ENCODE assay signal across 7 cellular contexts in the genomic region with DNA sequence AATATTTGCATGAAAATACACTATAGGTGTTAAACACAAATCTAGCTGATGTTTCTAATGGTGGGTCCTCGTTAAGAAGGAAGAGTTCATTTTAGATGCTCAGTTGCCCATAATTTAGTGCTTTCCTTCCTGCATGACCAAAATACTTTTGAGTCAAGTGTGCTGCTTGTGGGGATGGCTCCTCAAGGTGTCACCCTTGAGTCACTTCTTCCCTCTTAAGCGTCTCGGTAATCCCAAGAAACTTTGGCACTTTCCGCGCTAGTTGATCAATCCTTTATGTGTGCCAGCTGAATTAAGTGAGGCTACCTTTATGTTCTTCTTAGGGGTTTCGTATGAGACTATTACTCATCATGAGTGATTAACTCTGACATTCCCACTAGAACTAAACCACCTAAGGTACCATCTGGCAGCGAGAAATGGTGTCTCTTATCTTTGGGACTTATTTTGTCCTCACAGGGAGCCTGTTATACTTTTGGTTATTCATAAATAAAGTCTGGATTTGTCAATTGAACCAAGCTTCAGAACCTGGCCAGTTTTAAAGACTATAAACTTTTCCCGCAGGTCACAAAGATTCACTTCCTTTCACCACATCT.
DNase-seq lines count a peak whose midpoint lies in the region; ATAC-seq and TF ChIP-seq lines count a peak whose summit lies in the region.

No MANE protein-coding gene starts in this region.

- H3K9me3 ChIP-seq in mesenchymal stem cell (ENCODE audit: control insufficient read depth, low read length) (no peaks in the 10 kb centered on the region), upper lobe of right lung (no peaks in the 10 kb centered on the region)

- peak overlapping the region; percentile 51 for H3K9ac ChIP-seq in mesenchymal stem cell (ENCODE audit: low read length)

- H4K8ac ChIP-seq in mesenchymal stem cell (ENCODE audit: low read length), result no peak overlapping the region

- in situ Hi-C loops in SK-MEL-5 (cut with HindIII; ENCODE audit: low pct_unique_long_range_greater_than_20kb, low sequenced_read_pairs), result no loop called here

- H3K9me3 Mint-ChIP-seq in endothelial cell (ENCODE audit: unreplicated experiment), result no peaks in the 10 kb centered on the region

- intact Hi-C loops in upper lobe of right lung (cut with DNase I), result loop anchor here (10.0 kb wide), 1 partner anchor 120 kb away; no protein-coding TSS in a partner anchor

- no peak overlapping the region for H2BK15ac ChIP-seq in mesenchymal stem cell (ENCODE audit: low read depth, poor library complexity, severe bottlenecking)

- H3K27ac Mint-ChIP-seq in endothelial cell (ENCODE audit: unreplicated experiment), result no peak overlapping the region

- H3K4ac ChIP-seq in mesenchymal stem cell (ENCODE audit: low read depth in 1 of 2, low read length in 2 of 2), result no peak overlapping the region

- no peaks in the 10 kb centered on the region for H3K79me1 ChIP-seq in mesenchymal stem cell (replicated peaks; ENCODE audit: low read length, poor library complexity, severe bottlenecking)

- no peak overlapping the region for H2AFZ ChIP-seq in mesenchymal stem cell (ENCODE audit: low read depth, low read length)

- H2BK5ac ChIP-seq in mesenchymal stem cell (ENCODE audit: low read depth, low read length, poor library complexity, severe bottlenecking), result no peak overlapping the region

- H3K4me1 Mint-ChIP-seq in endothelial cell (ENCODE audit: unreplicated experiment), result no peaks in the 10 kb centered on the region

- H3K36me3 ChIP-seq in mesenchymal stem cell (ENCODE audit: control insufficient read depth in 1 of 2, insufficient read depth in 2 of 2, low read depth in 1 of 2, low read length in 2 of 2), result no peaks in the 10 kb centered on the region
- H3K36me3 ChIP-seq in upper lobe of right lung, result no peaks in the 10 kb centered on the region

- H3K36me3 Mint-ChIP-seq in endothelial cell (ENCODE audit: low read depth, unreplicated experiment), result no peaks in the 10 kb centered on the region

- H3K4me2 ChIP-seq in mesenchymal stem cell (ENCODE audit: low read length, poor library complexity, severe bottlenecking), result no peak overlapping the region

- peak; percentile 68 for DNase-seq in ELR (ENCODE audit: low read depth)
- DNase-seq in SK-MEL-5 (ENCODE audit: low read depth, low spot score), result peak; percentile 69
- peak; percentile 57 for DNase-seq in endothelial cell (ENCODE audit: low spot score)
- DNase-seq in mesenchymal stem cell, result peak; percentile 67
- no peak for DNase-seq in upper lobe of right lung

- H3K27ac ChIP-seq in mesenchymal stem cell (ENCODE audit: low read length, poor library complexity, severe bottlenecking) (no peak overlapping the region), upper lobe of right lung (no peak overlapping the region)

- WGBS in mesenchymal stem cell, result 27% methylated on average over 5 of the region's 8 CpGs

- H3K23ac ChIP-seq in mesenchymal stem cell (ENCODE audit: low read length in 2 of 2), result no peak overlapping the region

- H2BK12ac ChIP-seq in mesenchymal stem cell (ENCODE audit: low read length in 2 of 2), result no peak overlapping the region

- no peak overlapping the region for H3K14ac ChIP-seq in mesenchymal stem cell (ENCODE audit: low read length in 2 of 2)

- H2BK120ac ChIP-seq in mesenchymal stem cell (ENCODE audit: low read depth, low read length), result no peak overlapping the region

- TF ChIP-seq CTCF in endothelial cell (IDR thresholded peaks at IDR 0.05; ENCODE audit: unreplicated experiment), result peak; percentile 61
- peak; percentile 74 for TF ChIP-seq CTCF in upper lobe of right lung (IDR thresholded peaks at IDR 0.05)

- peak; percentile 41 for ATAC-seq in HG02610 (IDR thresholded peaks at IDR 0.05; ENCODE audit: unreplicated experiment)
- ATAC-seq in upper lobe of right lung, result peak; percentile 70
- ATAC-seq in GM18511 (IDR thresholded peaks at IDR 0.05; ENCODE audit: unreplicated experiment), result no peak

- no peaks in the 10 kb centered on the region for H3K4me1 ChIP-seq in mesenchymal stem cell (ENCODE audit: control insufficient read depth, insufficient read depth, low read depth, low read length)
- H3K4me1 ChIP-seq in upper lobe of right lung, result peaks cover 3% of the 10 kb centered on the region

- H3K27me3 ChIP-seq in mesenchymal stem cell (ENCODE audit: control insufficient read depth in 1 of 2, insufficient read depth in 1 of 2, low read length in 2 of 2), result peaks cover 10 to 56% of the 10 kb centered on the region in 2 experiments
- H3K27me3 ChIP-seq in upper lobe of right lung, result no peaks in the 10 kb centered on the region

- no peak overlapping the region for H3K4me3 Mint-ChIP-seq in endothelial cell (ENCODE audit: unreplicated experiment)

- no peak overlapping the region for H2AK5ac ChIP-seq in mesenchymal stem cell (ENCODE audit: low read length, severe bottlenecking)

- H3K4me3 ChIP-seq in mesenchymal stem cell (ENCODE audit: insufficient read depth in 1 of 2, low read depth in 1 of 2, low read length in 2 of 2), result peak overlapping the region in 1 of 2 experiments; percentile 46
- H3K4me3 ChIP-seq in upper lobe of right lung, result no peak overlapping the region

- peaks cover 2% of the 10 kb centered on the region for H3K27me3 Mint-ChIP-seq in endothelial cell (ENCODE audit: unreplicated experiment)

- H3K18ac ChIP-seq in mesenchymal stem cell (ENCODE audit: low read depth in 1 of 2, low read length in 2 of 2), result no peak overlapping the region

- no peak overlapping the region for H4K91ac ChIP-seq in mesenchymal stem cell (ENCODE audit: low read length)
